11 cellular contexts compared by ENCODE assay signal in genomic region chr7:1912472-1913289, GRCh38.
A peak's percentile ranks its signal among the peaks of the same experiment; 100 is the strongest.
DNase-seq lines count a peak whose midpoint lies in the region; ATAC-seq, FAIRE-seq and TF ChIP-seq lines count a peak whose summit lies in the region.
"Had no signal": no experiment of that assay in that cellular context is flagged by ENCODE, and none has a peak within 500 bp of the region (broad histone marks: within the 10 kb centered on the region; RNA-seq: fewer than 3 reads in every experiment).

No MANE protein-coding gene starts in this region.

- H3K27ac ChIP-seq in K562 (ENCODE audit: extremely low read depth, low read depth, low read length) = no peak overlapping the region
- peak overlapping the region; percentile 61 for H3K27ac ChIP-seq in vagina

- no peaks in the 10 kb centered on the region for H3K27me3 ChIP-seq in K562 (ENCODE audit: control insufficient read depth in 2 of 2, insufficient read depth in 2 of 2, low read length in 2 of 2)
- no peaks in the 10 kb centered on the region for H3K27me3 ChIP-seq in vagina

- H3K9me1 ChIP-seq in K562 (ENCODE audit: control insufficient read depth, insufficient read depth, low read length) = no peaks in the 10 kb centered on the region

- peak; percentile 84 for DNase-seq in HCEC 1CT
- DNase-seq in K562 (ENCODE audit: extremely low read depth in 1 of 4, low spot score in 3 of 4) = no peak
- peak; percentile 9 for DNase-seq in kidney tubule cell (ENCODE audit: low spot score)
- no peak for DNase-seq in vagina (ENCODE audit: extremely low spot score in 2 of 2)
- DNase-seq in NCI-H1436 (lab: John Stamatoyannopoulos, UW) = no peak
- no peak for DNase-seq in RPMI8226
- DNase-seq: activated CD4-positive, alpha-beta memory T cell treated with anti-CD3 and anti-CD28 coated beads for 36 hours; foreskin melanocyte; NCI-H226 had no signal

- peaks cover 0 to 70% of the 10 kb centered on the region in 2 experiments; a peak in 2 of 5 replicates for H3K4me1 ChIP-seq in K562 (replicated peaks in 1 of 2; ENCODE audit: control insufficient read depth in 2 of 2, insufficient read depth in 2 of 2, low read length in 2 of 2)
- H3K4me1 ChIP-seq in vagina = peaks cover 36% of the 10 kb centered on the region

- no peak for TF ChIP-seq RAD21 in K562 (CRISPR knock-in tag; conservative IDR thresholded peaks at IDR 0.05 in 1 of 2, IDR thresholded peaks at IDR 0.05 in 1 of 2)

- no peak for FAIRE-seq in K562 (lab: Jason Lieb, UNC)
- FAIRE-seq: HepG2 had no signal

- BruUV-seq in K562 (replicated peaks; lab: Mats Ljungman, UMichigan) = no TSS peak

- H3K4me3 ChIP-seq in K562 (no peak overlapping the region), vagina (no peak overlapping the region)

- TF ChIP-seq POLR2A in K562 (conservative IDR thresholded peaks at IDR 0.05) (no peak), vagina (IDR thresholded peaks at IDR 0.05) (no peak)

- no peak for ATAC-seq in K562
- ATAC-seq in HG03457 (IDR thresholded peaks at IDR 0.05; ENCODE audit: unreplicated experiment) = no peak
- ATAC-seq: HepG2 had no signal

- H2AFZ ChIP-seq in K562 (ENCODE audit: low read depth, low read length) = no peak overlapping the region

- TF ChIP-seq EP300 in K562 (IDR thresholded peaks at IDR 0.05; ENCODE audit: low read length) = no peak

- intact Hi-C loops in K562 (cut with micrococcal nuclease) = no loop called here
- intact Hi-C loops in vagina (cut with DNase I) = no loop called here

- TF ChIP-seq CTCF in K562 (IDR thresholded peaks at IDR 0.05 in 2 of 3, conservative IDR thresholded peaks at IDR 0.05 in 1 of 3; ENCODE audit: insufficient read depth in 2 of 3, low read depth in 1 of 3, low read length in 3 of 3) (no peak), vagina (IDR thresholded peaks at IDR 0.05) (no peak)

- no peak overlapping the region for H3K4me2 ChIP-seq in K562 (ENCODE audit: insufficient read depth, low read length)

- H3K36me3 ChIP-seq in K562 (ENCODE audit: control insufficient read depth, insufficient read depth, low read length) = no peaks in the 10 kb centered on the region
- no peaks in the 10 kb centered on the region for H3K36me3 ChIP-seq in vagina

- H3K9me3 ChIP-seq in K562 (replicated peaks; ENCODE audit: control insufficient read depth, insufficient read depth, low read depth, low read length) = no peaks in the 10 kb centered on the region
- no peaks in the 10 kb centered on the region for H3K9me3 ChIP-seq in vagina

- no peaks in the 10 kb centered on the region for H3K79me2 ChIP-seq in K562 (ENCODE audit: control insufficient read depth, insufficient read depth, low read length)

- POLR2A ChIA-PET in K562 (lab: Yijun Ruan, JAX) = interaction anchor here (0.7 kb wide), 1 partner anchor 23 kb away, joined by 3 read pairs; no protein-coding TSS in a partner anchor

- 76% methylated on average over 30 of the region's 35 CpGs for WGBS in K562 (ENCODE audit: insufficient coverage, low coverage, missing lambda C conversion rate)

- CTCF ChIA-PET in K562 (lab: Yijun Ruan, JAX; ENCODE audit: low intra/inter-chr PET ratio) = no interaction called here

- in situ Hi-C loops in K562 (cut with MboI) = no loop called here

- H4K20me1 ChIP-seq in K562 (replicated peaks; ENCODE audit: control insufficient read depth, insufficient read depth, low read length) = no peaks in the 10 kb centered on the region

- H3K9ac ChIP-seq in K562 (ENCODE audit: insufficient read depth in 1 of 2, low read depth in 2 of 2, low read length in 2 of 2) = no peak overlapping the region

TF ChIP-seq in K562, 482 proteins besides CTCF, POLR2A, EP300 and RAD21:
- TF ChIP-seq NR1H2 (CRISPR knock-in tag; IDR thresholded peaks at IDR 0.05) (no peak), ETS2 (tag; IDR thresholded peaks at IDR 0.05; ENCODE audit: borderline replicate concordance, poor library complexity, severe bottlenecking) (no peak), ZBTB33 (CRISPR knock-in tag; IDR thresholded peaks at IDR 0.05) (peak; percentile 54; the same call in 1 of the 2 replicates), ZC3H4 (CRISPR knock-in tag; IDR thresholded peaks at IDR 0.05; ENCODE audit: borderline replicate concordance) (no peak), POLR2G (IDR thresholded peaks at IDR 0.05; ENCODE audit: low read depth, low read length) (peak; percentile 20; the same call in 1 of the 2 replicates)

Comparison
In these comparisons a context has a peak if more than half of its experiments do, and no peak if none do; other contexts are left out.
1. DNase-seq: peak in HCEC 1CT (single experiment) and kidney tubule cell (single experiment); none in K562 (0 of 4), vagina (0 of 2), NCI-H1436 (single experiment) and RPMI8226 (single experiment).